In genomic region chr4:8033067-8033755, GRCh38 we compare ENCODE assay signal across 22 cellular contexts.
A peak's percentile ranks its signal among the peaks of the same experiment; 100 is the strongest.
DNase-seq lines count a peak whose midpoint lies in the region; ATAC-seq and TF ChIP-seq lines count a peak whose summit lies in the region.
"Had no signal": no experiment of that assay in that cellular context is flagged by ENCODE, and none has a peak within 500 bp of the region (broad histone marks: within the 10 kb centered on the region; RNA-seq: fewer than 3 reads in every experiment).

No MANE protein-coding gene starts in this region.

- H3K4me3 ChIP-seq in psoas muscle, result no peak overlapping the region
- H3K4me3 ChIP-seq: A549, K562, SJSA1 had no signal

- H3K27ac ChIP-seq in caudate nucleus (ENCODE audit: low read depth, low read length) (peak overlapping the region; percentile 59), psoas muscle (peak overlapping the region; percentile 30)
- H3K27ac ChIP-seq: A549, SJSA1 had no signal

- peaks cover 0 to 84% of the 10 kb centered on the region in 2 donors for H3K36me3 ChIP-seq in psoas muscle (ENCODE audit: insufficient read depth in 1 of 2, low read depth in 1 of 2)
- H3K36me3 ChIP-seq: BE2C, SJSA1 had no signal

- H3K4me1 ChIP-seq in psoas muscle, result peaks cover 9% of the 10 kb centered on the region
- H3K4me1 ChIP-seq: BE2C, Caco-2 had no signal

- 80 to 85% (median 83%) methylated on average over 17 of the region's 17 CpGs for WGBS in psoas muscle, 3 donors

- intact Hi-C loops in Right ventricle myocardium inferior (cut with DNase I), result no loop called here
- intact Hi-C loops in Right ventricle myocardium superior (cut with DNase I), result no loop called here
- intact Hi-C loops in psoas muscle (cut with DNase I), result no loop called here

- no peak for TF ChIP-seq CTCF in psoas muscle (IDR thresholded peaks at IDR 0.05)

- no peaks in the 10 kb centered on the region for H3K9me3 ChIP-seq in psoas muscle
- H3K9me3 ChIP-seq: A549, BE2C, Caco-2, SJSA1 had no signal

- no peaks in the 10 kb centered on the region for H3K27me3 ChIP-seq in psoas muscle (ENCODE audit: insufficient read depth in 3 of 3, low read length in 2 of 3)
- H3K27me3 ChIP-seq: BE2C, SJSA1 had no signal

- ATAC-seq in Right ventricle myocardium inferior (no peak), Right ventricle myocardium superior (ENCODE audit: poor library complexity) (no peak), psoas muscle (no peak), HG03135 (IDR thresholded peaks at IDR 0.05; ENCODE audit: unreplicated experiment) (no peak), HG03460 (IDR thresholded peaks at IDR 0.05; ENCODE audit: unreplicated experiment) (no peak)
- ATAC-seq: K562 had no signal

- DNase-seq in Right ventricle myocardium inferior (ENCODE audit: missing footprints), result peak; percentile 58
- no peak for DNase-seq in Right ventricle myocardium superior
- peak; percentile 94 for DNase-seq in NCI-H146 (lab: John Stamatoyannopoulos, UW)
- peak in 9 of 61 donors; percentile 18 to 58 (median 41) for DNase-seq in caudate nucleus (lab: John Stamatoyannopoulos, UW)
- DNase-seq in psoas muscle, result no peak
- DNase-seq in activated CD4-positive, alpha-beta T cell treated with anti-CD3 and anti-CD28 coated beads for 4 hours, result no peak
- DNase-seq: BE2C; Caco-2; CD4-positive, alpha-beta T cell; DMS53; GF-D8; GOT3; NCI-H226; NCI-H510A treated with DMSO at 0.1 percent for 48 hours; NCI-H748 treated with DMSO at 0.1 percent for 48 hours; NK-92 treated with Interleukin-12 subunit alpha and Interleukin-12 subunit beta, amount 100 ng/mL, for 24 hours; T-helper 1 cell had no signal

Comparison
In these comparisons a context has a peak if more than half of its experiments do, and no peak if none do; other contexts are left out.
1. DNase-seq: peak in Right ventricle myocardium inferior (single experiment) and NCI-H146 (single experiment); none in Right ventricle myocardium superior (single experiment), psoas muscle (0 of 2) and activated CD4-positive, alpha-beta T cell treated with anti-CD3 and anti-CD28 coated beads for 4 hours (0 of 2).